20 cellular contexts compared by ENCODE assay signal in the genomic region with DNA sequence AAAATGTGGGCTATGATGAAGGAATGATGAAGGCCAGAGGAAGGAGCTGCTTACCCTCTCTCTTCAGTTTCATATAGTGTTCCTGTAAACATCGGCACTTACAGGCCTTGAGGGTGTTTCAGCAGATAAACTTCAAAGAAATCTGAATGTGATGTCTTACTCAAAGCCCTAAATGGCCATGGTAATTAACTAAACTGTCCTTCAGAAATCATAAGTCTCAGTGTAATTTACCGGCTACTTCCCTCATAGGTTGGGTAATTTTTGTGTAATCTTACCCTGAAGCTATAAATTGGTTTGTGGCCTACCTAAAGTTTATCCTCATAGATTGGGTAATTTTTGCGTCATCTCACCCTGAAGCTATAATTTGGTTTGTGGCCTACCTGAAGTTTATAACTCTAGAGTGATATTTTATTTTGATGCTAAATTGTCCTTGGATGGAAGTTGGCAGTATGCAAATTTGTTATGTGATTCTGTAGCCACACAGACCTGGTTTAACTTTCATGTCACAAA.
DNase-seq lines count a peak whose midpoint lies in the region; ATAC-seq and TF ChIP-seq lines count a peak whose summit lies in the region.
"Had no signal": no experiment of that assay in that cellular context is flagged by ENCODE, and none has a peak within 500 bp of the region (broad histone marks: within the 10 kb centered on the region; RNA-seq: fewer than 3 reads in every experiment).

No MANE protein-coding gene starts in this region.

- no peak overlapping the region for H3K27ac Mint-ChIP-seq in MCF 10A (ENCODE audit: low read depth, unreplicated experiment)
- H3K27ac Mint-ChIP-seq in activated naive CD4-positive, alpha-beta T cell treated with anti-CD3 and anti-CD28 coated beads, Interleukin-2, amount 10 ng/mL, durations not matched to agents 7 days and 5 days: no peak overlapping the region
- H3K27ac Mint-ChIP-seq: CD4-positive, CD25-positive, alpha-beta regulatory T cell had no signal

- H3K27ac ChIP-seq in mammary epithelial cell (ENCODE audit: insufficient read depth, low read depth, low read length) (no peak overlapping the region), PC-3 (ENCODE audit: low read length) (no peak overlapping the region)
- H3K27ac ChIP-seq: BLaER1 had no signal

- intact Hi-C loops in MCF 10A (cut with micrococcal nuclease) (no loop called here), mammary epithelial cell (cut with micrococcal nuclease) (no loop called here), PC-3 (cut with micrococcal nuclease) (no loop called here)

- POLR2A ChIA-PET in MCF 10A (lab: Yijun Ruan, JAX): interaction anchor here (1.0 kb wide), 1 partner anchor 12 kb away, joined by 3 read pairs; no protein-coding TSS in a partner anchor
- POLR2A ChIA-PET in PC-3 (lab: Charles Lee; ENCODE audit: unreplicated experiment): no interaction called here

- in situ Hi-C loops in mammary epithelial cell (cut with MboI; ENCODE audit: low sequenced_read_pairs in 2 of 2): no loop called here

- H3K9ac ChIP-seq in mammary epithelial cell (ENCODE audit: insufficient read depth, low read length) (no peak overlapping the region), PC-3 (ENCODE audit: low read length) (no peak overlapping the region)
- H3K9ac ChIP-seq: BLaER1, SK-N-SH had no signal

- H3K9me3 Mint-ChIP-seq in MCF 10A (ENCODE audit: unreplicated experiment): no peaks in the 10 kb centered on the region
- peaks cover 2% of the 10 kb centered on the region for H3K9me3 Mint-ChIP-seq in activated naive CD4-positive, alpha-beta T cell treated with anti-CD3 and anti-CD28 coated beads, Interleukin-2, amount 10 ng/mL, durations not matched to agents 7 days and 5 days

- no peaks in the 10 kb centered on the region for H3K4me1 ChIP-seq in mammary epithelial cell (ENCODE audit: insufficient read depth, low read length)
- H3K4me1 ChIP-seq in PC-3 (ENCODE audit: insufficient read depth, low read length): no peaks in the 10 kb centered on the region
- H3K4me1 ChIP-seq: BLaER1 had no signal

- ATAC-seq in PC-3: no peak
- ATAC-seq: Panc1 had no signal

- CTCF ChIA-PET in MCF 10A (lab: Yijun Ruan, JAX) (no interaction called here), mammary epithelial cell (lab: Charles Lee; ENCODE audit: low non-redundant PET) (interaction anchor here (0.5 kb wide), 1 partner anchor 979 kb away, joined by 3 read pairs; no protein-coding TSS in a partner anchor), PC-3 (lab: Charles Lee) (no interaction called here)
- CTCF ChIA-PET in activated naive CD4-positive, alpha-beta T cell treated with anti-CD3 and anti-CD28 coated beads, Interleukin-2, amount 10 ng/mL, durations not matched to agents 7 days and 5 days (lab: Charles Lee): no interaction called here

- peaks cover 5% of the 10 kb centered on the region for H3K9me3 ChIP-seq in mammary epithelial cell (replicated peaks; ENCODE audit: insufficient read depth, low read length)
- H3K9me3 ChIP-seq in PC-3 (ENCODE audit: low read length): no peaks in the 10 kb centered on the region
- H3K9me3 ChIP-seq: BLaER1, SK-N-SH had no signal

- no peak overlapping the region for H3K4me2 ChIP-seq in mammary epithelial cell (ENCODE audit: insufficient read depth, low read depth, low read length)
- no peak overlapping the region for H3K4me2 ChIP-seq in PC-3 (ENCODE audit: low read length)
- H3K4me2 ChIP-seq: BLaER1, SK-N-SH had no signal

- TF ChIP-seq POLR2A in NB4 (IDR thresholded peaks at IDR 0.05; ENCODE audit: extremely low read depth, insufficient read length): no peak

- 14% methylated on average over 3 of the region's 3 CpGs for WGBS in mammary epithelial cell (ENCODE audit: low coverage, missing lambda C conversion rate)

- H3F3A ChIP-seq in PC-3 (ENCODE audit: low read length, unreplicated experiment): no peaks in the 10 kb centered on the region

- TF ChIP-seq CTCF in MCF 10A (IDR thresholded peaks at IDR 0.05; ENCODE audit: unreplicated experiment) (no peak), mammary epithelial cell (conservative IDR thresholded peaks at IDR 0.05 in 1 of 2, IDR thresholded peaks at IDR 0.05 in 1 of 2; ENCODE audit: extremely low read depth in 1 of 2, insufficient read depth in 1 of 2, low read depth in 1 of 2, low read length in 2 of 2) (no peak), NB4 (IDR thresholded peaks at IDR 0.05; ENCODE audit: low read depth, low read length) (no peak), PC-3 (conservative IDR thresholded peaks at IDR 0.05; ENCODE audit: low read depth, low read length) (no peak)

- H3K27me3 Mint-ChIP-seq in MCF 10A (ENCODE audit: insufficient read depth, unreplicated experiment): no peaks in the 10 kb centered on the region
- H3K27me3 Mint-ChIP-seq in activated naive CD4-positive, alpha-beta T cell treated with anti-CD3 and anti-CD28 coated beads, Interleukin-2, amount 10 ng/mL, durations not matched to agents 7 days and 5 days: no peaks in the 10 kb centered on the region
- H3K27me3 Mint-ChIP-seq: CD4-positive, CD25-positive, alpha-beta regulatory T cell had no signal

- dilution Hi-C loops in mammary epithelial cell (cut with HindIII; ENCODE audit: low sequenced_read_pairs): no loop called here

- H3K79me2 ChIP-seq in mammary epithelial cell (ENCODE audit: insufficient read depth, low read length) (no peaks in the 10 kb centered on the region), PC-3 (ENCODE audit: low read length) (no peaks in the 10 kb centered on the region)

- no peak overlapping the region for H3K4me3 Mint-ChIP-seq in MCF 10A (ENCODE audit: unreplicated experiment)
- no peak overlapping the region for H3K4me3 Mint-ChIP-seq in activated naive CD4-positive, alpha-beta T cell treated with anti-CD3 and anti-CD28 coated beads, Interleukin-2, amount 10 ng/mL, durations not matched to agents 7 days and 5 days
- H3K4me3 Mint-ChIP-seq: CD4-positive, CD25-positive, alpha-beta regulatory T cell had no signal

- no peaks in the 10 kb centered on the region for H3K27me3 ChIP-seq in mammary epithelial cell (ENCODE audit: insufficient read depth, low read length)
- H3K27me3 ChIP-seq in PC-3 (ENCODE audit: low read length): no peaks in the 10 kb centered on the region
- H3K27me3 ChIP-seq: BLaER1 had no signal

- H2AFZ ChIP-seq in mammary epithelial cell (ENCODE audit: low read depth, low read length) (no peak overlapping the region), PC-3 (ENCODE audit: low read length) (no peak overlapping the region)

- no peaks in the 10 kb centered on the region for H3K36me3 ChIP-seq in mammary epithelial cell (ENCODE audit: insufficient read depth, low read length)
- no peaks in the 10 kb centered on the region for H3K36me3 ChIP-seq in PC-3 (ENCODE audit: low read depth, low read length)
- H3K36me3 ChIP-seq: BLaER1 had no signal

- no peak overlapping the region for H3K4me3 ChIP-seq in mammary epithelial cell (replicated peaks in 1 of 3; ENCODE audit: insufficient read depth in 1 of 3, low read depth in 2 of 3, low read length in 3 of 3)
- no peak overlapping the region for H3K4me3 ChIP-seq in NB4 (ENCODE audit: low read depth, low read length)
- no peak overlapping the region for H3K4me3 ChIP-seq in PC-3 (ENCODE audit: low read length)
- H3K4me3 ChIP-seq: BLaER1 had no signal

- DNase-seq in MCF 10A (ENCODE audit: unreplicated experiment) (peak; percentile 33), mammary epithelial cell (no peak), NB4 (ENCODE audit: low read depth) (peak; percentile 26), OCI-M1 (lab: John Stamatoyannopoulos, UW) (peak; percentile 18), glomerular visceral epithelial cell (ENCODE audit: extremely low spot score) (no peak), PC-3 (no peak)
- DNase-seq in activated naive CD4-positive, alpha-beta T cell treated with anti-CD3 and anti-CD28 coated beads, Interleukin-2, amount 10 ng/mL, durations not matched to agents 7 days and 5 days: no peak
- DNase-seq: CD4-positive, CD25-positive, alpha-beta regulatory T cell; NCI-H1092; NCI-H1417 treated with DMSO at 0.1 percent for 48 hours; NCI-H1694 treated with DMSO at 0.1 percent for 48 hours; NCI-H2081 treated with DMSO at 0.1 percent for 48 hours; NCI-H2171; NCI-H226; NCI-H510A; NCI-H69; SHP77 treated with DMSO at 0.1 percent for 48 hours; SK-N-SH had no signal

- no peaks in the 10 kb centered on the region for H3K4me1 Mint-ChIP-seq in MCF 10A (ENCODE audit: insufficient read depth, unreplicated experiment)
- H3K4me1 Mint-ChIP-seq in activated naive CD4-positive, alpha-beta T cell treated with anti-CD3 and anti-CD28 coated beads, Interleukin-2, amount 10 ng/mL, durations not matched to agents 7 days and 5 days: no peaks in the 10 kb centered on the region
- H3K4me1 Mint-ChIP-seq: CD4-positive, CD25-positive, alpha-beta regulatory T cell had no signal

- no peaks in the 10 kb centered on the region for H3K36me3 Mint-ChIP-seq in MCF 10A (ENCODE audit: insufficient read depth, unreplicated experiment)
- no peaks in the 10 kb centered on the region for H3K36me3 Mint-ChIP-seq in activated naive CD4-positive, alpha-beta T cell treated with anti-CD3 and anti-CD28 coated beads, Interleukin-2, amount 10 ng/mL, durations not matched to agents 7 days and 5 days
- H3K36me3 Mint-ChIP-seq: CD4-positive, CD25-positive, alpha-beta regulatory T cell had no signal

- BruUV-seq in MCF 10A (replicated peaks; lab: Mats Ljungman, UMichigan) (no TSS peak), mammary epithelial cell (replicated peaks; lab: Mats Ljungman, UMichigan) (no TSS peak), PC-3 (replicated peaks; lab: Mats Ljungman, UMichigan) (no TSS peak)

- no peaks in the 10 kb centered on the region for H3K9me2 ChIP-seq in PC-3 (replicated peaks; ENCODE audit: low read length)

- no peaks in the 10 kb centered on the region for H4K20me1 ChIP-seq in mammary epithelial cell (ENCODE audit: insufficient read depth, low read length)
- H4K20me1 ChIP-seq in PC-3 (ENCODE audit: low read length): no peaks in the 10 kb centered on the region
- H4K20me1 ChIP-seq: BLaER1 had no signal

Comparison
In these comparisons a context has a peak if more than half of its experiments do, and no peak if none do; other contexts are left out.
1. DNase-seq: peak in MCF 10A (single experiment), NB4 (single experiment) and OCI-M1 (single experiment); none in mammary epithelial cell (single experiment), glomerular visceral epithelial cell (single experiment), PC-3 (single experiment) and activated naive CD4-positive, alpha-beta T cell treated with anti-CD3 and anti-CD28 coated beads, Interleukin-2, amount 10 ng/mL, durations not matched to agents 7 days and 5 days (single experiment).